8 cellular contexts compared by ENCODE assay signal in genomic region chr16:29267891-29268290, GRCh38.
A peak's percentile ranks its signal among the peaks of the same experiment; 100 is the strongest.
DNase-seq lines count a peak whose midpoint lies in the region; ATAC-seq and TF ChIP-seq lines count a peak whose summit lies in the region.
"Not testable (repeated sequence)": the region's sequence is repeated elsewhere in the genome, so short reads cannot be mapped to it uniquely, and the experiment has no call there.

No MANE protein-coding gene starts in this region.

- not testable (repeated sequence) for H2AK5ac ChIP-seq in neuronal stem cell (ENCODE audit: low read depth, low read length)

- H3K79me1 ChIP-seq in neuronal stem cell (ENCODE audit: low read depth, low read length), result not testable (repeated sequence)

- peak overlapping the region; percentile 71 for H2BK15ac ChIP-seq in neuronal stem cell (ENCODE audit: low read length)

- peaks cover 12% of the 10 kb centered on the region for H3F3A ChIP-seq in smooth muscle cell (ENCODE audit: low read depth)

- not testable (repeated sequence) for H3K4me3 Mint-ChIP-seq in CD14-positive monocyte, HFFc6

- intact Hi-C loops in CD14-positive monocyte (cut with micrococcal nuclease); Panc1 (cut with micrococcal nuclease; ENCODE audit: unreplicated experiment); vagina (cut with DNase I): not testable (repeated sequence)

- not testable (repeated sequence) for H2AFZ ChIP-seq in neuronal stem cell (ENCODE audit: low read length); smooth muscle cell (ENCODE audit: low read depth)

- WGBS in neuronal stem cell (ENCODE audit: extremely low coverage in 2 of 2, insufficient read length in 2 of 2, insufficient replicate concordance in 1 of 2), 2 donors, result no CpG with 5 or more reads among the region's 6 CpGs
- 87% methylated on average over 6 of the region's 6 CpGs for WGBS in smooth muscle cell (ENCODE audit: low lambda C conversion rate)

- H3K4me3 ChIP-seq in Panc1 (ENCODE audit: low read depth in 2 of 2, low read length in 2 of 2); brain microvascular endothelial cell (ENCODE audit: low read depth, low read length); neuronal stem cell (ENCODE audit: low read length in 2 of 2); smooth muscle cell; vagina: not testable (repeated sequence)

- not testable (repeated sequence) for H4K91ac ChIP-seq in neuronal stem cell (ENCODE audit: low read depth, low read length, poor library complexity)

- H2BK5ac ChIP-seq in neuronal stem cell (ENCODE audit: low read length), result not testable (repeated sequence)

- POLR2A ChIA-PET in Panc1 (lab: Charles Lee), result not testable (repeated sequence)

- not testable (repeated sequence) for DNase-seq in CD14-positive monocyte (ENCODE audit: low spot score); HFFc6; Panc1 (ENCODE audit: low read depth, low spot score); brain microvascular endothelial cell; foreskin keratinocyte; neuronal stem cell (ENCODE audit: low spot score); smooth muscle cell (lab: John Stamatoyannopoulos, UW; ENCODE audit: unreplicated experiment); vagina (ENCODE audit: extremely low spot score in 2 of 2)

- H3K9ac ChIP-seq in neuronal stem cell (ENCODE audit: low read depth, low read length, poor library complexity); smooth muscle cell (ENCODE audit: low read depth): not testable (repeated sequence)

- H3K18ac ChIP-seq in neuronal stem cell (ENCODE audit: low read length), result peak overlapping the region; percentile 27

- not testable (repeated sequence) for H4K20me1 ChIP-seq in smooth muscle cell (ENCODE audit: low read depth)

- not testable (repeated sequence) for H3K27me3 ChIP-seq in Panc1 (ENCODE audit: control insufficient read depth, insufficient read depth, low read length); brain microvascular endothelial cell (replicated peaks); foreskin keratinocyte; neuronal stem cell (ENCODE audit: control insufficient read depth in 3 of 3, insufficient read depth in 3 of 3, low read depth in 1 of 3, low read length in 3 of 3); smooth muscle cell (ENCODE audit: low read depth); vagina

- H3K4me1 Mint-ChIP-seq in CD14-positive monocyte (peaks cover 26% of the 10 kb centered on the region), HFFc6 (ENCODE audit: low read depth) (peaks cover 25% of the 10 kb centered on the region)

- not testable (repeated sequence) for H3K23ac ChIP-seq in neuronal stem cell (ENCODE audit: low read depth, low read length, poor library complexity)

- in situ Hi-C loops in Panc1 (cut with HindIII; ENCODE audit: low pct_unique_long_range_greater_than_20kb, low sequenced_read_pairs); brain microvascular endothelial cell (cut with HindIII; ENCODE audit: low pct_ligation_motif_present, low sequenced_read_pairs): not testable (repeated sequence)

- H3K79me2 ChIP-seq in smooth muscle cell (ENCODE audit: low read depth), result not testable (repeated sequence)

- H3K4me2 ChIP-seq in neuronal stem cell (ENCODE audit: insufficient read depth, low read length, poor library complexity, severe bottlenecking); smooth muscle cell: not testable (repeated sequence)

- H3K36me3 Mint-ChIP-seq in CD14-positive monocyte, result peaks cover 8 to 14% of the 10 kb centered on the region in 2 donors
- H3K36me3 Mint-ChIP-seq in HFFc6 (ENCODE audit: low read depth), result not testable (repeated sequence)

- H3K27ac Mint-ChIP-seq in CD14-positive monocyte, result peak overlapping the region in 4 of 7 donors; percentile 26 to 73 (median 50)
- H3K27ac Mint-ChIP-seq in HFFc6, result peak overlapping the region; percentile 97; the same call in 1 of the 2 replicates

- H2BK12ac ChIP-seq in neuronal stem cell (ENCODE audit: low read length), result not testable (repeated sequence)

- H3K4ac ChIP-seq in neuronal stem cell (ENCODE audit: low read length), result not testable (repeated sequence)

- H2BK120ac ChIP-seq in neuronal stem cell (ENCODE audit: low read depth, low read length), result not testable (repeated sequence)

- not testable (repeated sequence) for ATAC-seq in Panc1, foreskin keratinocyte

- not testable (repeated sequence) for H3K36me3 ChIP-seq in Panc1 (ENCODE audit: control insufficient read depth, insufficient read depth, low read length); brain microvascular endothelial cell (replicated peaks); neuronal stem cell (replicated peaks in 1 of 2; ENCODE audit: control insufficient read depth in 2 of 2, insufficient read depth in 2 of 2, low read length in 2 of 2); smooth muscle cell (ENCODE audit: low read depth); vagina

- not testable (repeated sequence) for H3K27me3 Mint-ChIP-seq in CD14-positive monocyte (ENCODE audit: low read depth in 3 of 3); HFFc6 (ENCODE audit: insufficient read depth)

- peak overlapping the region; percentile 4 for H3K14ac ChIP-seq in neuronal stem cell (ENCODE audit: low read length)

- not testable (repeated sequence) for BruUV-seq in Panc1 (replicated peaks; lab: Mats Ljungman, UMichigan)

- H4K8ac ChIP-seq in neuronal stem cell (ENCODE audit: low read depth, low read length), result not testable (repeated sequence)

- TF ChIP-seq POLR2A in vagina (IDR thresholded peaks at IDR 0.05), result not testable (repeated sequence)

- H3K9me3 ChIP-seq in Panc1 (ENCODE audit: control insufficient read depth, insufficient read depth, low read depth, low read length); neuronal stem cell (replicated peaks in 1 of 2; ENCODE audit: control insufficient read depth in 2 of 2, insufficient read depth in 1 of 2, low read depth in 1 of 2, low read length in 2 of 2); smooth muscle cell (replicated peaks; ENCODE audit: low read depth); vagina: not testable (repeated sequence)

- peaks cover 16% of the 10 kb centered on the region for H3K4me1 ChIP-seq in Panc1 (ENCODE audit: control insufficient read depth, insufficient read depth, low read length)
- H3K4me1 ChIP-seq in foreskin keratinocyte, result peaks cover 26% of the 10 kb centered on the region
- not testable (repeated sequence) for H3K4me1 ChIP-seq in neuronal stem cell (ENCODE audit: control insufficient read depth in 2 of 2, insufficient read depth in 1 of 2, low read depth in 1 of 2, low read length in 2 of 2); smooth muscle cell (ENCODE audit: low read depth)
- H3K4me1 ChIP-seq in vagina, result peaks cover 41% of the 10 kb centered on the region

- not testable (repeated sequence) for H3K9me3 Mint-ChIP-seq in CD14-positive monocyte, HFFc6

- CTCF ChIA-PET in Panc1 (lab: Charles Lee), result not testable (repeated sequence)

- 0 out of 2 replicates have a peak overlapping the region, but pooled peaks have one; percentile 51 for H3K27ac ChIP-seq in Panc1 (ENCODE audit: low read length)
- H3K27ac ChIP-seq in brain microvascular endothelial cell, result peak overlapping the region; percentile 90
- H3K27ac ChIP-seq in foreskin keratinocyte, result peak overlapping the region; percentile 100
- not testable (repeated sequence) for H3K27ac ChIP-seq in neuronal stem cell (replicated peaks; ENCODE audit: low read length)
- peak overlapping the region; percentile 95 for H3K27ac ChIP-seq in smooth muscle cell (ENCODE audit: low read depth)
- peak overlapping the region; percentile 87 for H3K27ac ChIP-seq in vagina

- TF ChIP-seq CTCF in CD14-positive monocyte (IDR thresholded peaks at IDR 0.05); HFFc6 (IDR thresholded peaks at IDR 0.05); Panc1 (IDR thresholded peaks at IDR 0.05); brain microvascular endothelial cell (IDR thresholded peaks at IDR 0.05; ENCODE audit: low read depth, low read length, missing control alignments); foreskin keratinocyte (conservative IDR thresholded peaks at IDR 0.05); smooth muscle cell (IDR thresholded peaks at IDR 0.05; ENCODE audit: borderline replicate concordance, insufficient read depth, poor library complexity, severe bottlenecking); vagina (IDR thresholded peaks at IDR 0.05): not testable (repeated sequence)
